8 cellular contexts compared by ENCODE assay signal in the genomic region with DNA sequence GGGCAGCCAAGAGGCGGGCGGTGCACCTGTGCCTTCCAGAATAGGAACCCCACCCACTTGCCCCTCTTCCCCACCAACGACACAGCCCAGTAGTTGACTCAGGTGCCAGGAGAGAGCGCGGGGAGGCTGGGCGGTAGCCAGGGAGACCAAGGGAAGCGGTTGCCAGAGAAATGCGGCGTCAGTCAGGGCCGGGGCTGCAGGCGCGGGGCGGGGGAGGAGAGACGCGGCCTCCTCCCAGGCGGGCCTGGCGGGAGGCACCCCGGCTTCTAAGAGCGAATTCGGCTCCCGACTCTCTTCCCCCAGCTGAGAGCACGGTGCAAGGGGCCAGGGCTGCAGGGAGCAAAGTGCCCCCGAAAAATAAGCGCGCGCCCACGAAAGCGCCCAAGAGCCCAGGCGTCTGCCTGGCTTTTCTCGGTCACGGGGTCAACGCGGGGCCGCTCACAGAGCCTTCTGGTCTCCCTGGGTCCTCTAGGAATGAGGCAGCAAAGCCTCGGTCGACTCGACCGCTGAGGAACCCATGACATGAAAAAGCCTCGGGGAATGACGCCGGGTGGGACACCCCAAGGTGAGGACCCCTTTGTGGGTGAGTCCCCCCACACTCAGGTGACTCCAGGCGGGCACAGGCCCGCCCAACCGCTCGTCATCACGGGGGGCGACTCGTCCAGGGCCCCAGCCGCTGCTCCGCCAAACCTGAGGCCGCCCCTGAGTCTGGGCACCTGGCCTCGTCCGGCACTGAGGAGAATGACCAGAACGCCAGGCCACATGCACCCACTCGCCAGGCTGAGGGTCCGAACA. TPM values are rescaled to one million over a fixed set of nuclear protein-coding genes. Genes with fewer than 3 reads are reported as not detected.
DNase-seq lines count a peak whose midpoint lies in the region; ATAC-seq and TF ChIP-seq lines count a peak whose summit lies in the region.

No MANE protein-coding gene starts in this region.

- H3K27ac Mint-ChIP-seq in activated naive CD4-positive, alpha-beta T cell treated with anti-CD3 and anti-CD28 coated beads for 36 hours: no peak overlapping the region
- H3K27ac Mint-ChIP-seq in activated naive CD8-positive, alpha-beta T cell: peak overlapping the region; percentile 50

- peaks cover 47% of the 10 kb centered on the region for H3K27me3 Mint-ChIP-seq in activated naive CD4-positive, alpha-beta T cell treated with anti-CD3 and anti-CD28 coated beads for 36 hours (ENCODE audit: low read depth)
- H3K27me3 Mint-ChIP-seq in activated naive CD8-positive, alpha-beta T cell: peaks cover 3% of the 10 kb centered on the region

- H3K9me3 Mint-ChIP-seq in activated naive CD4-positive, alpha-beta T cell treated with anti-CD3 and anti-CD28 coated beads for 36 hours: no peaks in the 10 kb centered on the region
- no peaks in the 10 kb centered on the region for H3K9me3 Mint-ChIP-seq in activated naive CD8-positive, alpha-beta T cell (ENCODE audit: low read depth)

- H3K4me3 ChIP-seq in lower leg skin (ENCODE audit: low read depth, poor library complexity, severe bottlenecking) (peak overlapping the region; percentile 37), transverse colon (peak overlapping the region; percentile 16 to 69 (median 34))

- intact Hi-C loops in activated naive CD4-positive, alpha-beta T cell treated with anti-CD3 and anti-CD28 coated beads for 36 hours (cut with micrococcal nuclease): loop anchor here (10.0 kb wide), 1 partner anchor 338 kb away; the partner anchor contains the start of gene RAMAC
- intact Hi-C loops in lower leg skin (cut with DNase I; ENCODE audit: low total_unique reads): no loop called here
- intact Hi-C loops in transverse colon (cut with DNase I; ENCODE audit: low total_unique reads): no loop called here

- peak overlapping the region; percentile 24 for H3K4me3 Mint-ChIP-seq in activated naive CD4-positive, alpha-beta T cell treated with anti-CD3 and anti-CD28 coated beads for 36 hours
- peak overlapping the region; percentile 80 for H3K4me3 Mint-ChIP-seq in activated naive CD8-positive, alpha-beta T cell

- no peaks in the 10 kb centered on the region for H3K9me3 ChIP-seq in transverse colon

- WGBS in lower leg skin, 2 donors: 20 to 23% methylated on average over 27 to 53 of the region's 56 CpGs
- WGBS in transverse colon (ENCODE audit: low coverage in 1 of 2), 2 donors: 47% methylated on average over 54 of the region's 56 CpGs; no CpG with 5 or more reads in 1 of the 2 donors

- DNase-seq in activated naive CD4-positive, alpha-beta T cell treated with anti-CD3 and anti-CD28 coated beads for 36 hours: peak; percentile 11
- DNase-seq in activated naive CD4-positive, alpha-beta T cell treated with Interleukin-2 at 50 U/mL for 16 hours: no peak
- no peak for DNase-seq in lower leg skin (ENCODE audit: low spot score in 2 of 2)
- DNase-seq in transverse colon: no peak
- DNase-seq in H4 (ENCODE audit: low spot score): no peak
- no peak for DNase-seq in activated CD4-positive, CD25-positive, alpha-beta regulatory T cell (lab: John Stamatoyannopoulos, UW)

- H3K4me1 Mint-ChIP-seq in activated naive CD4-positive, alpha-beta T cell treated with anti-CD3 and anti-CD28 coated beads for 36 hours (ENCODE audit: low read depth): peaks cover 8% of the 10 kb centered on the region
- peaks cover 5% of the 10 kb centered on the region for H3K4me1 Mint-ChIP-seq in activated naive CD8-positive, alpha-beta T cell (ENCODE audit: low read depth)

- H3K4me1 ChIP-seq in transverse colon: peaks cover 0 to 27% (median 12%) of the 10 kb centered on the region in 4 donors

- H3K27me3 ChIP-seq in transverse colon: peaks cover 79% of the 10 kb centered on the region

- H3K36me3 ChIP-seq in transverse colon: no peaks in the 10 kb centered on the region

- CTCF ChIA-PET in activated naive CD4-positive, alpha-beta T cell treated with anti-CD3 and anti-CD28 coated beads for 36 hours (lab: Charles Lee): no interaction called here

- TF ChIP-seq POLR2A in lower leg skin (IDR thresholded peaks at IDR 0.05): no peak
- no peak for TF ChIP-seq POLR2A in transverse colon (IDR thresholded peaks at IDR 0.05)

- no peak for ATAC-seq in GM18907 (IDR thresholded peaks at IDR 0.05; ENCODE audit: unreplicated experiment)

- TF ChIP-seq EP300 in transverse colon (IDR thresholded peaks at IDR 0.05; ENCODE audit: low read depth): no peak

- no peaks in the 10 kb centered on the region for H3K36me3 Mint-ChIP-seq in activated naive CD4-positive, alpha-beta T cell treated with anti-CD3 and anti-CD28 coated beads for 36 hours (ENCODE audit: low read depth)
- no peaks in the 10 kb centered on the region for H3K36me3 Mint-ChIP-seq in activated naive CD8-positive, alpha-beta T cell

- TF ChIP-seq CTCF in lower leg skin (IDR thresholded peaks at IDR 0.05) (no peak), transverse colon (IDR thresholded peaks at IDR 0.05) (no peak)

- in situ Hi-C loops in transverse colon (cut with MboI; ENCODE audit: low pct_ligation_motif_present in 1 of 4, low pct_unique_long_range_greater_than_20kb in 1 of 4, low sequenced_read_pairs in 3 of 4): no loop called here

- H3K27ac ChIP-seq in transverse colon: no peak overlapping the region

RNA-seq across cellular contexts. Expression of gene CPEB1, which starts 0.7 kb away (rescaled TPM):
- total RNA-seq in activated naive CD4-positive, alpha-beta T cell treated with anti-CD3 and anti-CD28 coated beads for 36 hours: under 1 TPM in 1 of 2 experiments, not detected in 1; 0.10 TPM
- 1 to 10 TPM in 2 of 4 donors, under 1 TPM in 2; 0.15 to 2.9 (median 1.3) TPM for total RNA-seq in lower leg skin
- 1 to 10 TPM in 3 of 4 donors, not detected in 1; 3.7 to 5.6 (median 3.8) TPM for total RNA-seq in transverse colon
- total RNA-seq in H4 (2014; rRNA removed; shearing (Covaris generic)): 5.2 and 6.6 TPM in 2 replicates
